In genomic region chr10:12262278-12262981, GRCh38 we compare ENCODE assay signal across 1 cellular context.
A peak's percentile ranks its signal among the peaks of the same experiment; 100 is the strongest.
TF ChIP-seq lines count a peak whose summit lies in the region.

No MANE protein-coding gene starts in this region.

TF ChIP-seq in HepG2, 621 proteins besides CTCF, POLR2A, EP300 and RAD21 (continued from another document and continues in another):
- TF ChIP-seq, protein P1, sequence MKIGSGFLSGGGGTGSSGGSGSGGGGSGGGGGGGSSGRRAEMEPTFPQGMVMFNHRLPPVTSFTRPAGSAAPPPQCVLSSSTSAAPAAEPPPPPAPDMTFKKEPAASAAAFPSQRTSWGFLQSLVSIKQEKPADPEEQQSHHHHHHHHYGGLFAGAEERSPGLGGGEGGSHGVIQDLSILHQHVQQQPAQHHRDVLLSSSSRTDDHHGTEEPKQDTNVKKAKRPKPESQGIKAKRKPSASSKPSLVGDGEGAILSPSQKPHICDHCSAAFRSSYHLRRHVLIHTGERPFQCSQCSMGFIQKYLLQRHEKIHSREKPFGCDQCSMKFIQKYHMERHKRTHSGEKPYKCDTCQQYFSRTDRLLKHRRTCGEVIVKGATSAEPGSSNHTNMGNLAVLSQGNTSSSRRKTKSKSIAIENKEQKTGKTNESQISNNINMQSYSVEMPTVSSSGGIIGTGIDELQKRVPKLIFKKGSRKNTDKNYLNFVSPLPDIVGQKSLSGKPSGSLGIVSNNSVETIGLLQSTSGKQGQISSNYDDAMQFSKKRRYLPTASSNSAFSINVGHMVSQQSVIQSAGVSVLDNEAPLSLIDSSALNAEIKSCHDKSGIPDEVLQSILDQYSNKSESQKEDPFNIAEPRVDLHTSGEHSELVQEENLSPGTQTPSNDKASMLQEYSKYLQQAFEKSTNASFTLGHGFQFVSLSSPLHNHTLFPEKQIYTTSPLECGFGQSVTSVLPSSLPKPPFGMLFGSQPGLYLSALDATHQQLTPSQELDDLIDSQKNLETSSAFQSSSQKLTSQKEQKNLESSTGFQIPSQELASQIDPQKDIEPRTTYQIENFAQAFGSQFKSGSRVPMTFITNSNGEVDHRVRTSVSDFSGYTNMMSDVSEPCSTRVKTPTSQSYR (CRISPR knock-in tag; IDR thresholded peaks at IDR 0.05; ENCODE audit: borderline replicate concordance): peak; percentile 74; the same call in 1 of the 2 replicates
- TF ChIP-seq, protein P2, sequence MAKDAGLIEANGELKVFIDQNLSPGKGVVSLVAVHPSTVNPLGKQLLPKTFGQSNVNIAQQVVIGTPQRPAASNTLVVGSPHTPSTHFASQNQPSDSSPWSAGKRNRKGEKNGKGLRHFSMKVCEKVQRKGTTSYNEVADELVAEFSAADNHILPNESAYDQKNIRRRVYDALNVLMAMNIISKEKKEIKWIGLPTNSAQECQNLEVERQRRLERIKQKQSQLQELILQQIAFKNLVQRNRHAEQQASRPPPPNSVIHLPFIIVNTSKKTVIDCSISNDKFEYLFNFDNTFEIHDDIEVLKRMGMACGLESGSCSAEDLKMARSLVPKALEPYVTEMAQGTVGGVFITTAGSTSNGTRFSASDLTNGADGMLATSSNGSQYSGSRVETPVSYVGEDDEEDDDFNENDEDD (CRISPR knock-in tag; IDR thresholded peaks at IDR 0.05; ENCODE audit: borderline replicate concordance): no peak
- TF ChIP-seq FOXJ3 (CRISPR knock-in tag; IDR thresholded peaks at IDR 0.05; ENCODE audit: borderline replicate concordance) (peak; percentile 51; the same call in 1 of the 2 replicates), SKI (IDR thresholded peaks at IDR 0.05; ENCODE audit: partially characterized antibody) (peak; percentile 75), ZNF484 (CRISPR knock-in tag; IDR thresholded peaks at IDR 0.05; ENCODE audit: borderline replicate concordance, low read depth) (no peak), RFX3 (CRISPR knock-in tag; IDR thresholded peaks at IDR 0.05) (no peak), MXI1 (IDR thresholded peaks at IDR 0.05; ENCODE audit: borderline replicate concordance, low read depth, low read length) (no peak), ATF7-NPFF (CRISPR knock-in tag; IDR thresholded peaks at IDR 0.05; ENCODE audit: low read depth) (no peak), ZNF7 (CRISPR knock-in tag; IDR thresholded peaks at IDR 0.05) (no peak), RFXAP (CRISPR knock-in tag; IDR thresholded peaks at IDR 0.05; ENCODE audit: borderline replicate concordance) (no peak), ZFP1 (CRISPR knock-in tag; IDR thresholded peaks at IDR 0.05) (no peak), GATAD2A (CRISPR knock-in tag; IDR thresholded peaks at IDR 0.05) (peak; percentile 80), RARA (CRISPR knock-in tag; IDR thresholded peaks at IDR 0.05) (peak; percentile 59), DR1 (CRISPR knock-in tag; IDR thresholded peaks at IDR 0.05) (no peak), HMG20A (CRISPR knock-in tag; IDR thresholded peaks at IDR 0.05; ENCODE audit: borderline replicate concordance) (peak; percentile 85; the same call in 1 of the 2 replicates), CEBPB (IDR thresholded peaks at IDR 0.05; ENCODE audit: borderline replicate concordance, low read depth, low read length) (peak; percentile 26; the same call in 1 of the 2 replicates), HINFP (CRISPR knock-in tag; IDR thresholded peaks at IDR 0.05; ENCODE audit: low read depth) (no peak), WIZ (CRISPR knock-in tag; IDR thresholded peaks at IDR 0.05) (no peak), XBP1 (CRISPR knock-in tag; IDR thresholded peaks at IDR 0.05) (no peak), BCL6 (CRISPR knock-in tag; IDR thresholded peaks at IDR 0.05) (peak; percentile 83), HNF1A (IDR thresholded peaks at IDR 0.05; ENCODE audit: low read depth) (0 out of 2 replicates have a peak, but pooled peaks have one; percentile 25), HNF1A (CRISPR knock-in tag; IDR thresholded peaks at IDR 0.05; ENCODE audit: borderline replicate concordance) (peak; percentile 59; the same call in 1 of the 2 replicates), NFIC (IDR thresholded peaks at IDR 0.05; ENCODE audit: low read length) (no peak), ZBTB14 (CRISPR knock-in tag; IDR thresholded peaks at IDR 0.05) (no peak), NCOR1 (IDR thresholded peaks at IDR 0.05; ENCODE audit: borderline replicate concordance, low read length) (peak; percentile 27; the same call in 1 of the 2 replicates), TBX3 (IDR thresholded peaks at IDR 0.05; ENCODE audit: borderline replicate concordance) (peak; percentile 85; the same call in 1 of the 2 replicates), ATF2 (CRISPR knock-in tag; IDR thresholded peaks at IDR 0.05) (0 out of 2 replicates have a peak, but pooled peaks have one; percentile 35), BORCS8-MEF2B (CRISPR knock-in tag; IDR thresholded peaks at IDR 0.05) (no peak)
- TF ChIP-seq, protein P3, sequence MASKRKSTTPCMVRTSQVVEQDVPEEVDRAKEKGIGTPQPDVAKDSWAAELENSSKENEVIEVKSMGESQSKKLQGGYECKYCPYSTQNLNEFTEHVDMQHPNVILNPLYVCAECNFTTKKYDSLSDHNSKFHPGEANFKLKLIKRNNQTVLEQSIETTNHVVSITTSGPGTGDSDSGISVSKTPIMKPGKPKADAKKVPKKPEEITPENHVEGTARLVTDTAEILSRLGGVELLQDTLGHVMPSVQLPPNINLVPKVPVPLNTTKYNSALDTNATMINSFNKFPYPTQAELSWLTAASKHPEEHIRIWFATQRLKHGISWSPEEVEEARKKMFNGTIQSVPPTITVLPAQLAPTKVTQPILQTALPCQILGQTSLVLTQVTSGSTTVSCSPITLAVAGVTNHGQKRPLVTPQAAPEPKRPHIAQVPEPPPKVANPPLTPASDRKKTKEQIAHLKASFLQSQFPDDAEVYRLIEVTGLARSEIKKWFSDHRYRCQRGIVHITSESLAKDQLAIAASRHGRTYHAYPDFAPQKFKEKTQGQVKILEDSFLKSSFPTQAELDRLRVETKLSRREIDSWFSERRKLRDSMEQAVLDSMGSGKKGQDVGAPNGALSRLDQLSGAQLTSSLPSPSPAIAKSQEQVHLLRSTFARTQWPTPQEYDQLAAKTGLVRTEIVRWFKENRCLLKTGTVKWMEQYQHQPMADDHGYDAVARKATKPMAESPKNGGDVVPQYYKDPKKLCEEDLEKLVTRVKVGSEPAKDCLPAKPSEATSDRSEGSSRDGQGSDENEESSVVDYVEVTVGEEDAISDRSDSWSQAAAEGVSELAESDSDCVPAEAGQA (IDR thresholded peaks at IDR 0.05; ENCODE audit: low read depth): no peak
- TF ChIP-seq, protein P3 (CRISPR knock-in tag; IDR thresholded peaks at IDR 0.05; ENCODE audit: borderline replicate concordance): no peak
- TF ChIP-seq, protein P4, sequence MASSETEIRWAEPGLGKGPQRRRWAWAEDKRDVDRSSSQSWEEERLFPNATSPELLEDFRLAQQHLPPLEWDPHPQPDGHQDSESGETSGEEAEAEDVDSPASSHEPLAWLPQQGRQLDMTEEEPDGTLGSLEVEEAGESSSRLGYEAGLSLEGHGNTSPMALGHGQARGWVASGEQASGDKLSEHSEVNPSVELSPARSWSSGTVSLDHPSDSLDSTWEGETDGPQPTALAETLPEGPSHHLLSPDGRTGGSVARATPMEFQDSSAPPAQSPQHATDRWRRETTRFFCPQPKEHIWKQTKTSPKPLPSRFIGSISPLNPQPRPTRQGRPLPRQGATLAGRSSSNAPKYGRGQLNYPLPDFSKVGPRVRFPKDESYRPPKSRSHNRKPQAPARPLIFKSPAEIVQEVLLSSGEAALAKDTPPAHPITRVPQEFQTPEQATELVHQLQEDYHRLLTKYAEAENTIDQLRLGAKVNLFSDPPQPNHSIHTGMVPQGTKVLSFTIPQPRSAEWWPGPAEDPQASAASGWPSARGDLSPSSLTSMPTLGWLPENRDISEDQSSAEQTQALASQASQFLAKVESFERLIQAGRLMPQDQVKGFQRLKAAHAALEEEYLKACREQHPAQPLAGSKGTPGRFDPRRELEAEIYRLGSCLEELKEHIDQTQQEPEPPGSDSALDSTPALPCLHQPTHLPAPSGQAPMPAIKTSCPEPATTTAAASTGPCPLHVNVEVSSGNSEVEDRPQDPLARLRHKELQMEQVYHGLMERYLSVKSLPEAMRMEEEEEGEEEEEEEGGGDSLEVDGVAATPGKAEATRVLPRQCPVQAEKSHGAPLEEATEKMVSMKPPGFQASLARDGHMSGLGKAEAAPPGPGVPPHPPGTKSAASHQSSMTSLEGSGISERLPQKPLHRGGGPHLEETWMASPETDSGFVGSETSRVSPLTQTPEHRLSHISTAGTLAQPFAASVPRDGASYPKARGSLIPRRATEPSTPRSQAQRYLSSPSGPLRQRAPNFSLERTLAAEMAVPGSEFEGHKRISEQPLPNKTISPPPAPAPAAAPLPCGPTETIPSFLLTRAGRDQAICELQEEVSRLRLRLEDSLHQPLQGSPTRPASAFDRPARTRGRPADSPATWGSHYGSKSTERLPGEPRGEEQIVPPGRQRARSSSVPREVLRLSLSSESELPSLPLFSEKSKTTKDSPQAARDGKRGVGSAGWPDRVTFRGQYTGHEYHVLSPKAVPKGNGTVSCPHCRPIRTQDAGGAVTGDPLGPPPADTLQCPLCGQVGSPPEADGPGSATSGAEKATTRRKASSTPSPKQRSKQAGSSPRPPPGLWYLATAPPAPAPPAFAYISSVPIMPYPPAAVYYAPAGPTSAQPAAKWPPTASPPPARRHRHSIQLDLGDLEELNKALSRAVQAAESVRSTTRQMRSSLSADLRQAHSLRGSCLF (CRISPR knock-in tag; IDR thresholded peaks at IDR 0.05; ENCODE audit: borderline replicate concordance): no peak
